ENCODE assay signal across 8 cellular contexts in the genomic region with DNA sequence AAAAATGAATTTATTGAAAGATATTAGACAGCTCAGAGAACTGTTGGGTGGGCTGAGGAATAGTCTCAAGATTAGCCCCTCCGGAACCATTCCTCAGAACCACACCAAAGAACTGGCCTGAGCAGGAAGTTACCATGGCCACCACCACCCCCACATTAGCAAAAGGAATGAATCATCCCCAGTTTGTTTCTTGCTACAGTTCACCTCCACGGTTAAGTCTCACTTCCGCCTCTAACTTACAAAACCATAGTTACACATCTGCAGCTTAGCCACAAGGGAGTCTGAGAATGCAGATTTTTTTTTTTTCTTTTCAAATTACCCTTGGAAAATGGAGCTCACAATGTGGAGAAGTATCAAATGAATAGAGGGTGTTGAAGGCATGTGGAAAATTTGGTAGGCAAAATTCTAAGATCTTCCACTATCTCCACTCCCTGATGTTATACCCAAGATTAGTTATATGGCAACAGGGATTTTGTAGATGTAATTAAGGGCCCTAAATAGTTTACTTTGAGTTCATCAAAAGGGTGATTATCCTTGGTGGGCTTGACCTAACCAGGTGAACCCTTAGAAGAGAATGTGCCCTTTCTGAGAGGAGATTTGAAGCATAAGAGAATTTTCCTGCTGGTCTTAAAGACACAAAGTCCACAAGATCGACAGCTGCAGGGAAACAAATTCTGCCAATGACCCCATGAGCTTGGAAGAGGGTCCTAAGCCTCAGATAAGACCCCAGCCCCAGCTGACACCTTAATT.
DNase-seq lines count a peak whose midpoint lies in the region; ATAC-seq, FAIRE-seq and TF ChIP-seq lines count a peak whose summit lies in the region.

No MANE protein-coding gene starts in this region.

- TF ChIP-seq CTCF in GM23338 (conservative IDR thresholded peaks at IDR 0.05; ENCODE audit: low read depth in 2 of 2) (no peak), keratinocyte (optimal IDR thresholded peaks at IDR 0.05 in 1 of 3, IDR thresholded peaks at IDR 0.05 in 1 of 3, conservative IDR thresholded peaks at IDR 0.05 in 1 of 3; ENCODE audit: extremely low read depth in 1 of 3, insufficient read depth in 2 of 3, low read length in 3 of 3) (no peak)

- H3K36me3 ChIP-seq in GM23338 (ENCODE audit: insufficient read depth) (no peaks in the 10 kb centered on the region), Karpas-422 (ENCODE audit: insufficient read depth, low read length) (no peaks in the 10 kb centered on the region), keratinocyte (ENCODE audit: control insufficient read depth in 2 of 2, extremely low read depth in 1 of 2, insufficient read depth in 2 of 2, low read length in 2 of 2) (no peaks in the 10 kb centered on the region)

- H4K20me1 ChIP-seq in GM23338 (replicated peaks; ENCODE audit: insufficient read depth): no peaks in the 10 kb centered on the region
- H4K20me1 ChIP-seq in Karpas-422 (ENCODE audit: insufficient read depth, low read depth, low read length): no peaks in the 10 kb centered on the region
- H4K20me1 ChIP-seq in keratinocyte (ENCODE audit: control insufficient read depth, extremely low read depth, insufficient read depth, low read length): no peaks in the 10 kb centered on the region

- H3K27ac ChIP-seq in GM23338 (ENCODE audit: low read depth) (no peak overlapping the region), Karpas-422 (ENCODE audit: low read length) (peak overlapping the region; percentile 99), keratinocyte (ENCODE audit: control insufficient read depth, insufficient read depth, low read length) (peak overlapping the region; percentile 72)

- no peak for TF ChIP-seq POLR2A in GM12892 (IDR thresholded peaks at IDR 0.05; ENCODE audit: low read depth, low read length)

- peak overlapping the region; percentile 61; the same call in 1 of the 2 replicates for H3K27ac Mint-ChIP-seq in GM23338
- H3K27ac Mint-ChIP-seq in activated CD8-positive, alpha-beta memory T cell treated with anti-CD3 and anti-CD28 coated beads, Interleukin-2, amount 10 ng/mL, durations not matched to agents 7 days and 5 days: peak overlapping the region; percentile 88

- no peaks in the 10 kb centered on the region for H3K79me2 ChIP-seq in GM23338 (replicated peaks; ENCODE audit: insufficient read depth)
- H3K79me2 ChIP-seq in Karpas-422 (ENCODE audit: low read length): no peaks in the 10 kb centered on the region
- H3K79me2 ChIP-seq in keratinocyte (ENCODE audit: control insufficient read depth, insufficient read depth, low read length): no peaks in the 10 kb centered on the region

- no peak overlapping the region for H3K4me3 ChIP-seq in GM23338
- peak overlapping the region; percentile 46 for H3K4me3 ChIP-seq in Karpas-422 (ENCODE audit: low read length)
- H3K4me3 ChIP-seq in keratinocyte (ENCODE audit: control insufficient read depth in 2 of 3, extremely low read depth in 1 of 3, insufficient read depth in 2 of 3, low read depth in 1 of 3, low read length in 3 of 3): no peak overlapping the region

- H3K4me3 Mint-ChIP-seq in GM23338: no peak overlapping the region
- H3K4me3 Mint-ChIP-seq in activated CD8-positive, alpha-beta memory T cell treated with anti-CD3 and anti-CD28 coated beads, Interleukin-2, amount 10 ng/mL, durations not matched to agents 7 days and 5 days: peak overlapping the region; percentile 43

- CTCF ChIA-PET in activated CD8-positive, alpha-beta memory T cell treated with anti-CD3 and anti-CD28 coated beads, Interleukin-2, amount 10 ng/mL, durations not matched to agents 7 days and 5 days (lab: Charles Lee): interaction anchor here (0.7 to 1.5 kb wide), 4 partner anchors 13 to 389 kb away, joined by 3 to 7 read pairs (median 4); no protein-coding TSS in a partner anchor

- H3K4me1 ChIP-seq in GM23338 (ENCODE audit: insufficient read depth) (no peaks in the 10 kb centered on the region), Karpas-422 (ENCODE audit: low read length) (peaks cover 89% of the 10 kb centered on the region), keratinocyte (ENCODE audit: control insufficient read depth, extremely low read depth, insufficient read depth, low read length) (peaks cover 37% of the 10 kb centered on the region)

- H3K4me2 ChIP-seq in GM23338 (no peak overlapping the region), Karpas-422 (ENCODE audit: low read depth, low read length, poor library complexity, severe bottlenecking) (peak overlapping the region; percentile 70), keratinocyte (ENCODE audit: control insufficient read depth, extremely low read depth, insufficient read depth, low read depth, low read length) (peak overlapping the region; percentile 49)

- FAIRE-seq in GM12892 (lab: Jason Lieb, UNC) (peak; percentile 92), keratinocyte (lab: Jason Lieb, UNC) (peak; percentile 81)

- peaks cover 18% of the 10 kb centered on the region for H3K4me1 Mint-ChIP-seq in GM23338
- H3K4me1 Mint-ChIP-seq in activated CD8-positive, alpha-beta memory T cell treated with anti-CD3 and anti-CD28 coated beads, Interleukin-2, amount 10 ng/mL, durations not matched to agents 7 days and 5 days: peaks cover 65% of the 10 kb centered on the region

- no peaks in the 10 kb centered on the region for H3F3A ChIP-seq in GM23338 (replicated peaks; ENCODE audit: low read depth)

- DNase-seq in GM12892 (ENCODE audit: insufficient read length): peak; percentile 21
- no peak for DNase-seq in GM23338 (ENCODE audit: low spot score)
- DNase-seq in Karpas-422: peak; percentile 98
- DNase-seq in activated CD8-positive, alpha-beta memory T cell treated with anti-CD3 and anti-CD28 coated beads, Interleukin-2, amount 10 ng/mL, durations not matched to agents 7 days and 5 days: peak; percentile 89
- DNase-seq in keratinocyte (ENCODE audit: low read depth, low spot score): no peak
- DNase-seq in NCI-H510A treated with DMSO at 0.1 percent for 48 hours (lab: John Stamatoyannopoulos, UW): no peak
- no peak for DNase-seq in NCI-H2196 treated with DMSO at 0.1 percent for 48 hours (lab: John Stamatoyannopoulos, UW; ENCODE audit: unreplicated experiment)
- DNase-seq in left colon: no peak

- dilution Hi-C loops in keratinocyte (cut with MboI; ENCODE audit: extremely low pct_ligation_motif_present, low sequenced_read_pairs): no loop called here

- H3K27me3 Mint-ChIP-seq in GM23338 (ENCODE audit: insufficient read depth, low read depth, poor library complexity): peaks cover 3% of the 10 kb centered on the region
- peaks cover 2% of the 10 kb centered on the region for H3K27me3 Mint-ChIP-seq in activated CD8-positive, alpha-beta memory T cell treated with anti-CD3 and anti-CD28 coated beads, Interleukin-2, amount 10 ng/mL, durations not matched to agents 7 days and 5 days

- H3K9ac ChIP-seq in Karpas-422 (ENCODE audit: low read length): peak overlapping the region; percentile 66
- H3K9ac ChIP-seq in keratinocyte (ENCODE audit: control insufficient read depth, extremely low read depth, insufficient read depth, low read length): no peak overlapping the region

- H3K9me1 ChIP-seq in keratinocyte (ENCODE audit: control insufficient read depth, extremely low read depth, insufficient read depth, low read length): no peaks in the 10 kb centered on the region

- ATAC-seq in GM23338: no peak
- peak; percentile 96 for ATAC-seq in activated CD8-positive, alpha-beta memory T cell treated with anti-CD3 and anti-CD28 coated beads, Interleukin-2, amount 10 ng/mL, durations not matched to agents 7 days and 5 days
- ATAC-seq in left colon: no peak

- no peaks in the 10 kb centered on the region for H3K9me2 ChIP-seq in GM23338 (ENCODE audit: insufficient read depth)
- H3K9me2 ChIP-seq in Karpas-422 (replicated peaks; ENCODE audit: insufficient read depth, low read length): no peaks in the 10 kb centered on the region

- no peaks in the 10 kb centered on the region for H3K9me3 Mint-ChIP-seq in GM23338
- no peaks in the 10 kb centered on the region for H3K9me3 Mint-ChIP-seq in activated CD8-positive, alpha-beta memory T cell treated with anti-CD3 and anti-CD28 coated beads, Interleukin-2, amount 10 ng/mL, durations not matched to agents 7 days and 5 days (ENCODE audit: low read depth)

- H2AFZ ChIP-seq in GM23338: peak overlapping the region; percentile 2; the same call in 1 of the 2 replicates
- no peak overlapping the region for H2AFZ ChIP-seq in Karpas-422 (ENCODE audit: low read length)
- H2AFZ ChIP-seq in keratinocyte (ENCODE audit: control insufficient read depth, low read length): peak overlapping the region; percentile 7

- H3K36me3 Mint-ChIP-seq in GM23338 (ENCODE audit: low read depth): no peaks in the 10 kb centered on the region
- peaks cover 6% of the 10 kb centered on the region for H3K36me3 Mint-ChIP-seq in activated CD8-positive, alpha-beta memory T cell treated with anti-CD3 and anti-CD28 coated beads, Interleukin-2, amount 10 ng/mL, durations not matched to agents 7 days and 5 days

- intact Hi-C loops in left colon (cut with DNase I, micrococcal nuclease): no loop called here

- H3K9me3 ChIP-seq in Karpas-422 (ENCODE audit: low read length) (no peaks in the 10 kb centered on the region), keratinocyte (ENCODE audit: control insufficient read depth, low read depth, low read length) (no peaks in the 10 kb centered on the region)

- H3K27me3 ChIP-seq in GM23338 (ENCODE audit: insufficient read depth) (no peaks in the 10 kb centered on the region), Karpas-422 (ENCODE audit: low read length) (no peaks in the 10 kb centered on the region), keratinocyte (ENCODE audit: control insufficient read depth, extremely low read depth, insufficient read depth, low read length) (no peaks in the 10 kb centered on the region)

TF ChIP-seq in GM23338, 12 proteins besides CTCF, POLR2A, EP300 and RAD21 (continues in another document):
- no peak for TF ChIP-seq NANOG (IDR thresholded peaks at IDR 0.05; ENCODE audit: borderline replicate concordance)

Comparison
In these comparisons a context has a peak if more than half of its experiments do, and no peak if none do; other contexts are left out.
1. DNase-seq: peak in GM12892 (single experiment), Karpas-422 (single experiment) and activated CD8-positive, alpha-beta memory T cell treated with anti-CD3 and anti-CD28 coated beads, Interleukin-2, amount 10 ng/mL, durations not matched to agents 7 days and 5 days (single experiment); none in GM23338 (single experiment), keratinocyte (single experiment), NCI-H510A treated with DMSO at 0.1 percent for 48 hours (single experiment), NCI-H2196 treated with DMSO at 0.1 percent for 48 hours (single experiment) and left colon (0 of 2).